In genomic region chr14:94081386-94081820, GRCh38 we compare ENCODE assay signal across 9 cellular contexts. TPM values are rescaled to one million over a fixed set of nuclear protein-coding genes. Genes with fewer than 3 reads are reported as not detected.
DNase-seq lines count a peak whose midpoint lies in the region; ATAC-seq, FAIRE-seq and TF ChIP-seq lines count a peak whose summit lies in the region.
"Had no signal": no experiment of that assay in that cellular context is flagged by ENCODE, and none has a peak within 500 bp of the region (broad histone marks: within the 10 kb centered on the region; RNA-seq: fewer than 3 reads in every experiment).

No MANE protein-coding gene starts in this region.

- peak overlapping the region; percentile 95 to 100 (median 99) for H3K27ac Mint-ChIP-seq in CD4-positive, alpha-beta memory T cell

- no peaks in the 10 kb centered on the region for H3K27me3 ChIP-seq in CD4-positive, alpha-beta memory T cell (ENCODE audit: insufficient read depth, low read length)
- no peaks in the 10 kb centered on the region for H3K27me3 ChIP-seq in GM12878 (replicated peaks in 1 of 2; ENCODE audit: control insufficient read depth in 2 of 2, insufficient read depth in 2 of 2, low read length in 1 of 2)

- in situ Hi-C loops in GM12878 (cut with MboI): no loop called here

- H3K4me1 ChIP-seq in CD4-positive, alpha-beta memory T cell (ENCODE audit: insufficient read depth, low read length): peaks cover 44% of the 10 kb centered on the region
- H3K4me1 ChIP-seq in GM12878 (ENCODE audit: control insufficient read depth, insufficient read depth, low read length): peaks cover 3% of the 10 kb centered on the region
- peaks cover 4% of the 10 kb centered on the region for H3K4me1 ChIP-seq in urinary bladder (ENCODE audit: insufficient read depth)

- WGBS in GM12878 (ENCODE audit: insufficient coverage, insufficient replicate concordance, low lambda C conversion rate, missing lambda C conversion rate): 2% methylated on average over 19 of the region's 19 CpGs
- 0 to 1% methylated on average over 19 of the region's 19 CpGs for WGBS in lower leg skin, 2 donors
- under 1% methylated on average over 19 of the region's 19 CpGs for WGBS in urinary bladder

- H3K9me3 ChIP-seq in CD4-positive, alpha-beta memory T cell (ENCODE audit: control insufficient read depth in 1 of 2, low read length in 2 of 2): no peaks in the 10 kb centered on the region
- H3K9me3 ChIP-seq in GM12878 (replicated peaks; ENCODE audit: control insufficient read depth, insufficient read depth, low read length): peaks cover 7% of the 10 kb centered on the region

- TF ChIP-seq POLR2A in GM12878 (IDR thresholded peaks at IDR 0.05; ENCODE audit: low read depth, low read length) (no peak), lower leg skin (IDR thresholded peaks at IDR 0.05) (no peak)

- BruUV-seq in GM12878 (replicated peaks; lab: Mats Ljungman, UMichigan): no TSS peak

- H3K36me3 ChIP-seq in CD4-positive, alpha-beta memory T cell (ENCODE audit: insufficient read depth, low read length): peaks cover 22% of the 10 kb centered on the region
- H3K36me3 ChIP-seq in GM12878 (ENCODE audit: control insufficient read depth in 2 of 2, insufficient read depth in 2 of 2, low read length in 1 of 2) (peaks cover 0 to 16% of the 10 kb centered on the region in 2 experiments; a peak in 3 of 4 replicates), urinary bladder (ENCODE audit: insufficient read depth) (no peaks in the 10 kb centered on the region)

- peak overlapping the region; percentile 98 for H3K9ac ChIP-seq in GM12878 (ENCODE audit: control insufficient read depth, insufficient read depth, low read length)

- DNase-seq in CD4-positive, alpha-beta memory T cell: no peak
- DNase-seq in HPDE6-E6E7 (ENCODE audit: extremely low spot score) (peak; percentile 20), GM12878 (ENCODE audit: low read depth, low spot score) (no peak), lower leg skin (ENCODE audit: low spot score in 2 of 2) (no peak), head of caudate nucleus (no peak), inferior parietal cortex (ENCODE audit: extremely low spot score) (no peak)

- RAD21 ChIA-PET in GM12878 (lab: Charles Lee; ENCODE audit: unreplicated experiment): interaction anchor here (0.6 to 2.0 kb wide), 9 partner anchors 24 to 1434 kb away, joined by 3 to 13 read pairs (median 3); partner anchors contain the start of gene IFI27L2

- SMC1A ChIA-PET in GM12878 (lab: Charles Lee; ENCODE audit: uncharacterized antibody, unreplicated experiment): interaction anchor here (1.4 to 2.8 kb wide), 4 partner anchors 17 to 50 kb away, joined by 3 to 10 read pairs (median 9); no protein-coding TSS in a partner anchor

- H3K27ac ChIP-seq in CD4-positive, alpha-beta memory T cell (ENCODE audit: low read depth, low read length): peak overlapping the region; percentile 86
- H3K27ac ChIP-seq in GM12878 (ENCODE audit: control insufficient read depth, insufficient read depth): peak overlapping the region; percentile 96
- H3K27ac ChIP-seq in urinary bladder (ENCODE audit: low read depth): no peak overlapping the region

- H3K27me3 Mint-ChIP-seq in CD4-positive, alpha-beta memory T cell: no peaks in the 10 kb centered on the region

- CTCF ChIA-PET in CD4-positive, alpha-beta memory T cell (lab: Charles Lee; ENCODE audit: partially characterized antibody): interaction anchor here (0.7 to 4.9 kb wide), 9 partner anchors 11 to 142 kb away, joined by 3 to 29 read pairs (median 4); partner anchors contain the start of gene IFI27L2
- CTCF ChIA-PET in GM12878 (lab: Yijun Ruan, JAX): interaction anchor here (0.6 to 4.5 kb wide), 15 partner anchors 22 to 192 kb away, joined by 3 to 17 read pairs (median 4); partner anchors contain the start of gene OTUB2

- peak overlapping the region; percentile 84 for H3K4me2 ChIP-seq in GM12878 (ENCODE audit: control insufficient read depth, insufficient read depth)

- peak overlapping the region; percentile 98 for H2AFZ ChIP-seq in GM12878 (ENCODE audit: control insufficient read depth, low read depth, low read length)

- POLR2A ChIA-PET in CD4-positive, alpha-beta memory T cell (lab: Charles Lee; ENCODE audit: partially characterized antibody): interaction anchor here (0.7 to 2.7 kb wide), 23 partner anchors 10 to 142 kb away, joined by 3 to 17 read pairs (median 5); partner anchors contain the start of genes IFI27L2 and OTUB2
- POLR2A ChIA-PET in GM12878 (lab: Charles Lee): interaction anchor here (0.8 to 3.0 kb wide), 4 partner anchors 9 to 71 kb away, joined by 3 to 14 read pairs (median 6); partner anchors contain the start of gene IFI27L2

- peaks cover 30 to 44% of the 10 kb centered on the region in 2 donors for H3K36me3 Mint-ChIP-seq in CD4-positive, alpha-beta memory T cell

- no peak for FAIRE-seq in GM12878 (lab: Jason Lieb, UNC)

- H4K20me1 ChIP-seq in GM12878 (ENCODE audit: control insufficient read depth, insufficient read depth): peaks cover 5% of the 10 kb centered on the region; the same call in 1 of the 2 replicates

- H3K79me2 ChIP-seq in GM12878 (ENCODE audit: control insufficient read depth, insufficient read depth, low read length): peaks cover 51% of the 10 kb centered on the region

- ATAC-seq in GM19467 (IDR thresholded peaks at IDR 0.05; ENCODE audit: unreplicated experiment) (peak; percentile 16), GM12878 (peak; percentile 22)

- TF ChIP-seq CTCF in GM12878 (IDR thresholded peaks at IDR 0.05 in 2 of 3, conservative IDR thresholded peaks at IDR 0.05 in 1 of 3; ENCODE audit: control insufficient read depth in 2 of 3, extremely low read depth in 1 of 3, insufficient read depth in 1 of 3, low read depth in 3 of 3, low read length in 3 of 3) (no peak), lower leg skin (IDR thresholded peaks at IDR 0.05) (no peak)

- H3K9me3 Mint-ChIP-seq in CD4-positive, alpha-beta memory T cell: no peaks in the 10 kb centered on the region

- intact Hi-C loops in CD4-positive, alpha-beta memory T cell (cut with micrococcal nuclease): loop anchor here (1.0 to 2.0 kb wide), 5 partner anchors 48 to 111 kb away; partner anchors contain the start of genes IFI27L2 and OTUB2
- intact Hi-C loops in GM12878 (cut with micrococcal nuclease; ENCODE audit: unreplicated experiment) (loop anchor here (5.0 kb wide), 1 partner anchor 104 kb away; the partner anchor contains the start of gene ASB2), lower leg skin (cut with DNase I; ENCODE audit: low total_unique reads) (no loop called here), head of caudate nucleus (cut with DNase I) (loop anchor here (5.0 kb wide), 1 partner anchor 91 kb away; the partner anchor contains the start of gene PPP4R4)

- H3K4me3 Mint-ChIP-seq in CD4-positive, alpha-beta memory T cell: peak overlapping the region; percentile 99 to 100 (median 99)

- TF ChIP-seq RAD21 in GM12878 (IDR thresholded peaks at IDR 0.05; ENCODE audit: insufficient read depth, low read depth, low read length): no peak

- peaks cover 34 to 64% (median 42%) of the 10 kb centered on the region in 4 donors for H3K4me1 Mint-ChIP-seq in CD4-positive, alpha-beta memory T cell

- TF ChIP-seq EP300 in GM12878 (IDR thresholded peaks at IDR 0.05; ENCODE audit: borderline replicate concordance in 1 of 2, control insufficient read depth in 1 of 2, low read depth in 2 of 2, low read length in 2 of 2): no peak

- peak overlapping the region; percentile 92 to 98 for H3K4me3 ChIP-seq in CD4-positive, alpha-beta memory T cell (ENCODE audit: low read length in 2 of 2)
- peak overlapping the region; percentile 72 for H3K4me3 ChIP-seq in GM12878
- peak overlapping the region; percentile 92 for H3K4me3 ChIP-seq in lower leg skin (ENCODE audit: low read depth, poor library complexity, severe bottlenecking)
- H3K4me3 ChIP-seq in urinary bladder (ENCODE audit: low read depth, low read length): peak overlapping the region; percentile 99

RNA-seq across cellular contexts. Expression of gene IFI27L1, which starts 0.3 kb away (rescaled TPM):
- total RNA-seq in CD4-positive, alpha-beta memory T cell: 1 to 10 TPM; 7.4 to 7.9 TPM
- polyA plus RNA-seq in CD4-positive, alpha-beta memory T cell: 1 to 10 TPM; 6.3 to 8.5 TPM
- total RNA-seq in GM12878 (2013; cell fraction: nucleolus; rRNA removed): 3.7 and 8.2 TPM in 2 replicates
- total RNA-seq in GM12878 (2014; rRNA removed) (22.0 and 29.9 TPM in 2 replicates), GM12878 (2014; rRNA removed; fragmentation: Illumina TruSeq; extraction: Trizol) (22.5 and 28.1 TPM in 2 replicates), GM12878 (2021) (34.7 TPM in 2 replicates), lower leg skin (10 to 100 TPM in 2 of 4 donors, 1 to 10 TPM in 2; 6.2 to 22.6 (median 10.3) TPM), urinary bladder (7.2 TPM)
- 42.2 TPM for polyA plus RNA-seq in GM12878 (2011; ENCODE audit: low read depth)
- polyA plus RNA-seq in GM12878 (2011; rRNA removed) (17.5 and 22.1 TPM in 2 replicates), GM12878 (2014; fragmentation: Illumina TruSeq; extraction: Trizol) (10.1 and 17.4 TPM in 2 replicates), GM12878 (2014; fragmentation: Nextera tagmentation; extraction: Ambion mirVana) (10 to 100 TPM; 27.3 to 28.2 TPM), GM12878 (2014; rRNA removed) (28.0 and 33.0 TPM in 2 replicates), GM12878 (2016; fragmentation: Nextera tagmentation; extraction: Ambion mirVana) (10 to 100 TPM; 34.3 to 38.8 TPM), urinary bladder (18.9 TPM)
- 33.2 and 37.0 TPM in 2 replicates for polyA plus RNA-seq in GM12878 (2011; cell fraction: cytosol; rRNA removed)
- 21.6 and 22.1 TPM in 2 replicates for polyA plus RNA-seq in GM12878 (2011; cell fraction: nucleus; rRNA removed)
- 15.9 and 21.6 TPM in 2 replicates for polyA plus RNA-seq in GM12878 (2012)
- 5.0 and 7.4 TPM in 2 replicates for polyA minus RNA-seq in GM12878 (2011; rRNA and poly(A)+ RNA removed)
- polyA minus RNA-seq in GM12878 (2011; cell fraction: cytosol; rRNA and poly(A)+ RNA removed): 3.3 and 4.0 TPM in 2 replicates
- 3.7 and 5.1 TPM in 2 replicates for polyA minus RNA-seq in GM12878 (2011; cell fraction: nucleus; rRNA and poly(A)+ RNA removed)

RNA-seq across cellular contexts. Expression of gene DDX24, which starts 0.4 kb away (rescaled TPM):
- total RNA-seq in CD4-positive, alpha-beta memory T cell: 100 to 1,000 TPM; 313 to 322 TPM
- polyA plus RNA-seq in CD4-positive, alpha-beta memory T cell: 100 to 1,000 TPM; 135 to 307 TPM
- total RNA-seq in GM12878 (2013; cell fraction: nucleolus; rRNA removed): 121 and 123 TPM in 2 replicates
- total RNA-seq in GM12878 (2014; rRNA removed) (143 and 161 TPM in 2 replicates), GM12878 (2014; rRNA removed; fragmentation: Illumina TruSeq; extraction: Trizol) (159 and 183 TPM in 2 replicates), GM12878 (2021) (179 and 186 TPM in 2 replicates), lower leg skin (100 to 1,000 TPM in 3 of 4 donors, 10 to 100 TPM in 1; 91.7 to 132 (median 102) TPM), urinary bladder (55.1 TPM)
- polyA plus RNA-seq in GM12878 (2011; ENCODE audit: low read depth): 168 TPM
- polyA plus RNA-seq in GM12878 (2011; rRNA removed) (216 and 229 TPM in 2 replicates), GM12878 (2014; fragmentation: Illumina TruSeq; extraction: Trizol) (266 and 322 TPM in 2 replicates), GM12878 (2014; fragmentation: Nextera tagmentation; extraction: Ambion mirVana) (100 to 1,000 TPM; 137 to 176 TPM), GM12878 (2014; rRNA removed) (142 and 153 TPM in 2 replicates), GM12878 (2016; fragmentation: Nextera tagmentation; extraction: Ambion mirVana) (100 to 1,000 TPM; 208 to 216 TPM), urinary bladder (144 TPM)
- 180 and 182 TPM in 2 replicates for polyA plus RNA-seq in GM12878 (2011; cell fraction: cytosol; rRNA removed)
- 183 and 191 TPM in 2 replicates for polyA plus RNA-seq in GM12878 (2011; cell fraction: nucleus; rRNA removed)
- 136 and 143 TPM in 2 replicates for polyA plus RNA-seq in GM12878 (2012)
- polyA minus RNA-seq in GM12878 (2011; rRNA and poly(A)+ RNA removed): 137 and 152 TPM in 2 replicates
- 43.4 and 65.5 TPM in 2 replicates for polyA minus RNA-seq in GM12878 (2011; cell fraction: cytosol; rRNA and poly(A)+ RNA removed)
- 49.4 and 61.3 TPM in 2 replicates for polyA minus RNA-seq in GM12878 (2011; cell fraction: nucleus; rRNA and poly(A)+ RNA removed)

RNA-seq across cellular contexts. Expression of gene IFI27, which starts 29.1 kb away (rescaled TPM):
- 1 to 10 TPM in 1 of 2 experiments, under 1 TPM in 1; 0.87 to 1.5 TPM for total RNA-seq in CD4-positive, alpha-beta memory T cell
- polyA plus RNA-seq in CD4-positive, alpha-beta memory T cell: 10 to 100 TPM; 15.9 to 24.0 TPM
- total RNA-seq in GM12878 (2013; cell fraction: nucleolus; rRNA removed): 0.73 and 0.90 TPM in 2 replicates
- 1.6 TPM in 2 replicates for total RNA-seq in GM12878 (2014; rRNA removed)
- 0.97 and 1.4 TPM in 2 replicates for total RNA-seq in GM12878 (2014; rRNA removed; fragmentation: Illumina TruSeq; extraction: Trizol)
- 2.0 and 2.9 TPM in 2 replicates for total RNA-seq in GM12878 (2021)
- polyA plus RNA-seq in GM12878 (2011; ENCODE audit: low read depth): 0.09 TPM
- polyA plus RNA-seq in GM12878 (2011; rRNA removed): 31.3 and 45.5 TPM in 2 replicates
- polyA plus RNA-seq in GM12878 (2011; cell fraction: cytosol; rRNA removed): 130 and 135 TPM in 2 replicates
- 37.2 and 43.7 TPM in 2 replicates for polyA plus RNA-seq in GM12878 (2011; cell fraction: nucleus; rRNA removed)
- polyA plus RNA-seq in GM12878 (2012): 1.1 and 1.4 TPM in 2 replicates
- polyA plus RNA-seq in GM12878 (2014; fragmentation: Illumina TruSeq; extraction: Trizol): 1.1 and 1.5 TPM in 2 replicates
- polyA plus RNA-seq in GM12878 (2014; fragmentation: Nextera tagmentation; extraction: Ambion mirVana): 1 to 10 TPM; 3.7 to 4.7 TPM
- 1.3 TPM in 2 replicates for polyA plus RNA-seq in GM12878 (2014; rRNA removed)
- 1 to 10 TPM; 3.8 to 5.2 TPM for polyA plus RNA-seq in GM12878 (2016; fragmentation: Nextera tagmentation; extraction: Ambion mirVana)
- polyA minus RNA-seq in GM12878 (2011; rRNA and poly(A)+ RNA removed): 19.4 and 36.6 TPM in 2 replicates
- polyA minus RNA-seq in GM12878 (2011; cell fraction: cytosol; rRNA and poly(A)+ RNA removed): 4.9 and 6.5 TPM in 2 replicates
- 4.4 and 5.1 TPM in 2 replicates for polyA minus RNA-seq in GM12878 (2011; cell fraction: nucleus; rRNA and poly(A)+ RNA removed)
- 100 to 1,000 TPM in 2 of 4 donors, 10 to 100 TPM in 2; 70.2 to 133 (median 109) TPM for total RNA-seq in lower leg skin
- 19.9 TPM for total RNA-seq in urinary bladder
- 417 TPM for polyA plus RNA-seq in urinary bladder
- total RNA-seq: SK-MEL-5 had no signal

RNA-seq across cellular contexts. Expression of gene IFI27L2, which starts 48.0 kb away (rescaled TPM):
- 10 to 100 TPM; 34.0 to 38.2 TPM for total RNA-seq in CD4-positive, alpha-beta memory T cell
- polyA plus RNA-seq in CD4-positive, alpha-beta memory T cell: 10 to 100 TPM; 61.4 to 87.9 TPM
- 7.1 and 11.9 TPM in 2 replicates for total RNA-seq in GM12878 (2013; cell fraction: nucleolus; rRNA removed)
- 109 and 134 TPM in 2 replicates for total RNA-seq in GM12878 (2014; rRNA removed)
- 46.9 and 54.2 TPM in 2 replicates for total RNA-seq in GM12878 (2014; rRNA removed; fragmentation: Illumina TruSeq; extraction: Trizol)
- total RNA-seq in GM12878 (2021): 59.5 and 66.9 TPM in 2 replicates
- 39.6 TPM for polyA plus RNA-seq in GM12878 (2011; ENCODE audit: low read depth)
- 21.0 and 41.9 TPM in 2 replicates for polyA plus RNA-seq in GM12878 (2011; rRNA removed)
- 113 and 133 TPM in 2 replicates for polyA plus RNA-seq in GM12878 (2011; cell fraction: cytosol; rRNA removed)
- polyA plus RNA-seq in GM12878 (2011; cell fraction: nucleus; rRNA removed): 49.5 and 53.8 TPM in 2 replicates
- 99.3 and 161 TPM in 2 replicates for polyA plus RNA-seq in GM12878 (2012)
- polyA plus RNA-seq in GM12878 (2014; fragmentation: Illumina TruSeq; extraction: Trizol): 8.9 and 31.9 TPM in 2 replicates
- 10 to 100 TPM; 26.6 to 61.2 TPM for polyA plus RNA-seq in GM12878 (2014; fragmentation: Nextera tagmentation; extraction: Ambion mirVana)
- 121 and 126 TPM in 2 replicates for polyA plus RNA-seq in GM12878 (2014; rRNA removed)
- polyA plus RNA-seq in GM12878 (2016; fragmentation: Nextera tagmentation; extraction: Ambion mirVana): 10 to 100 TPM; 80.4 to 81.8 TPM
- polyA minus RNA-seq in GM12878 (2011; rRNA and poly(A)+ RNA removed): 15.3 and 34.3 TPM in 2 replicates
- 10.2 and 11.0 TPM in 2 replicates for polyA minus RNA-seq in GM12878 (2011; cell fraction: cytosol; rRNA and poly(A)+ RNA removed)
- 10.2 and 18.1 TPM in 2 replicates for polyA minus RNA-seq in GM12878 (2011; cell fraction: nucleus; rRNA and poly(A)+ RNA removed)
- total RNA-seq in lower leg skin: 10 to 100 TPM; 21.0 to 69.1 (median 52.3) TPM
- 16.6 TPM for total RNA-seq in urinary bladder
- 77.6 TPM for polyA plus RNA-seq in urinary bladder

RNA-seq across cellular contexts. Expression of gene OTUB2, which starts 55.3 kb away (rescaled TPM):
- under 1 TPM; 0.42 to 0.67 TPM for total RNA-seq in CD4-positive, alpha-beta memory T cell
- polyA plus RNA-seq in CD4-positive, alpha-beta memory T cell: 1 to 10 TPM in 1 of 2 donors, under 1 TPM in 1; 0.19 to 1.1 TPM
- total RNA-seq in GM12878 (2013; cell fraction: nucleolus; rRNA removed): 1.3 and 3.2 TPM in 2 replicates
- total RNA-seq in GM12878 (2014; rRNA removed): 0.49 and 0.56 TPM in 2 replicates
- 0.40 and 0.46 TPM in 2 replicates for total RNA-seq in GM12878 (2014; rRNA removed; fragmentation: Illumina TruSeq; extraction: Trizol)
- 0.46 and 0.77 TPM in 2 replicates for total RNA-seq in GM12878 (2021)
- 0.43 TPM for polyA plus RNA-seq in GM12878 (2011; ENCODE audit: low read depth)
- polyA plus RNA-seq in GM12878 (2011; rRNA removed): 0.36 and 0.48 TPM in 2 replicates
- 0.90 and 0.97 TPM in 2 replicates for polyA plus RNA-seq in GM12878 (2011; cell fraction: cytosol; rRNA removed)
- polyA plus RNA-seq in GM12878 (2011; cell fraction: nucleus; rRNA removed): 0.73 and 1.1 TPM in 2 replicates
- 0.46 and 0.51 TPM in 2 replicates for polyA plus RNA-seq in GM12878 (2012)
- polyA plus RNA-seq in GM12878 (2014; fragmentation: Illumina TruSeq; extraction: Trizol): 0.41 and 0.47 TPM in 2 replicates
- polyA plus RNA-seq in GM12878 (2014; fragmentation: Nextera tagmentation; extraction: Ambion mirVana): under 1 TPM; 0.05 to 0.18 TPM
- 0.26 and 0.49 TPM in 2 replicates for polyA plus RNA-seq in GM12878 (2014; rRNA removed)
- under 1 TPM; 0.25 to 0.82 TPM for polyA plus RNA-seq in GM12878 (2016; fragmentation: Nextera tagmentation; extraction: Ambion mirVana)
- polyA minus RNA-seq in GM12878 (2011; rRNA and poly(A)+ RNA removed): 1.1 and 1.3 TPM in 2 replicates
- polyA minus RNA-seq in GM12878 (2011; cell fraction: cytosol; rRNA and poly(A)+ RNA removed): 0.42 TPM in 1 of 2 replicates, not detected in the other
- polyA minus RNA-seq in GM12878 (2011; cell fraction: nucleus; rRNA and poly(A)+ RNA removed): 0.48 and 0.67 TPM in 2 replicates
- total RNA-seq in lower leg skin: 10 to 100 TPM; 12.6 to 25.0 (median 21.5) TPM
- total RNA-seq in urinary bladder: 2.0 TPM
- polyA plus RNA-seq in urinary bladder: 0.41 TPM
